1 cellular context compared by ENCODE assay signal in genomic region chr12:115094163-115094816, GRCh38.
TF ChIP-seq lines count a peak whose summit lies in the region.

No MANE protein-coding gene starts in this region.

TF ChIP-seq in HepG2, 621 proteins besides CTCF, POLR2A, EP300 and RAD21 (continued from another document and continues in another):
- TF ChIP-seq ZXDC (CRISPR knock-in tag; IDR thresholded peaks at IDR 0.05), result no peak
- TF ChIP-seq, protein P1, sequence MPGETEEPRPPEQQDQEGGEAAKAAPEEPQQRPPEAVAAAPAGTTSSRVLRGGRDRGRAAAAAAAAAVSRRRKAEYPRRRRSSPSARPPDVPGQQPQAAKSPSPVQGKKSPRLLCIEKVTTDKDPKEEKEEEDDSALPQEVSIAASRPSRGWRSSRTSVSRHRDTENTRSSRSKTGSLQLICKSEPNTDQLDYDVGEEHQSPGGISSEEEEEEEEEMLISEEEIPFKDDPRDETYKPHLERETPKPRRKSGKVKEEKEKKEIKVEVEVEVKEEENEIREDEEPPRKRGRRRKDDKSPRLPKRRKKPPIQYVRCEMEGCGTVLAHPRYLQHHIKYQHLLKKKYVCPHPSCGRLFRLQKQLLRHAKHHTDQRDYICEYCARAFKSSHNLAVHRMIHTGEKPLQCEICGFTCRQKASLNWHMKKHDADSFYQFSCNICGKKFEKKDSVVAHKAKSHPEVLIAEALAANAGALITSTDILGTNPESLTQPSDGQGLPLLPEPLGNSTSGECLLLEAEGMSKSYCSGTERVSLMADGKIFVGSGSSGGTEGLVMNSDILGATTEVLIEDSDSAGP (CRISPR knock-in tag; IDR thresholded peaks at IDR 0.05; ENCODE audit: borderline replicate concordance), result no peak
- TF ChIP-seq, protein P2, sequence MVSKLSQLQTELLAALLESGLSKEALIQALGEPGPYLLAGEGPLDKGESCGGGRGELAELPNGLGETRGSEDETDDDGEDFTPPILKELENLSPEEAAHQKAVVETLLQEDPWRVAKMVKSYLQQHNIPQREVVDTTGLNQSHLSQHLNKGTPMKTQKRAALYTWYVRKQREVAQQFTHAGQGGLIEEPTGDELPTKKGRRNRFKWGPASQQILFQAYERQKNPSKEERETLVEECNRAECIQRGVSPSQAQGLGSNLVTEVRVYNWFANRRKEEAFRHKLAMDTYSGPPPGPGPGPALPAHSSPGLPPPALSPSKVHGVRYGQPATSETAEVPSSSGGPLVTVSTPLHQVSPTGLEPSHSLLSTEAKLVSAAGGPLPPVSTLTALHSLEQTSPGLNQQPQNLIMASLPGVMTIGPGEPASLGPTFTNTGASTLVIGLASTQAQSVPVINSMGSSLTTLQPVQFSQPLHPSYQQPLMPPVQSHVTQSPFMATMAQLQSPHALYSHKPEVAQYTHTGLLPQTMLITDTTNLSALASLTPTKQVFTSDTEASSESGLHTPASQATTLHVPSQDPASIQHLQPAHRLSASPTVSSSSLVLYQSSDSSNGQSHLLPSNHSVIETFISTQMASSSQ (IDR thresholded peaks at IDR 0.05; ENCODE audit: low read depth), result 0 out of 2 replicates have a peak, but pooled peaks have one; percentile 18
- TF ChIP-seq, protein P2 (CRISPR knock-in tag; IDR thresholded peaks at IDR 0.05; ENCODE audit: borderline replicate concordance), result peak; percentile 71; the same call in 1 of the 2 replicates
- peak; percentile 55; the same call in 1 of the 2 replicates for TF ChIP-seq ZNF501 (CRISPR knock-in tag; IDR thresholded peaks at IDR 0.05)
- TF ChIP-seq FOXK1 (CRISPR knock-in tag; IDR thresholded peaks at IDR 0.05; ENCODE audit: borderline replicate concordance, low read depth), result 0 out of 2 replicates have a peak, but pooled peaks have one; percentile 28
- TF ChIP-seq ARID2 (CRISPR knock-in tag; IDR thresholded peaks at IDR 0.05; ENCODE audit: borderline replicate concordance), result no peak
- TF ChIP-seq, protein P3, sequence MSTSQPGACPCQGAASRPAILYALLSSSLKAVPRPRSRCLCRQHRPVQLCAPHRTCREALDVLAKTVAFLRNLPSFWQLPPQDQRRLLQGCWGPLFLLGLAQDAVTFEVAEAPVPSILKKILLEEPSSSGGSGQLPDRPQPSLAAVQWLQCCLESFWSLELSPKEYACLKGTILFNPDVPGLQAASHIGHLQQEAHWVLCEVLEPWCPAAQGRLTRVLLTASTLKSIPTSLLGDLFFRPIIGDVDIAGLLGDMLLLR (CRISPR knock-in tag; IDR thresholded peaks at IDR 0.05), result no peak
- no peak for TF ChIP-seq ZFP62 (CRISPR knock-in tag; IDR thresholded peaks at IDR 0.05)
- TF ChIP-seq TFDP2 (CRISPR knock-in tag; IDR thresholded peaks at IDR 0.05), result no peak
- TF ChIP-seq MYC (CRISPR knock-in tag; IDR thresholded peaks at IDR 0.05; ENCODE audit: borderline replicate concordance), result no peak
- TF ChIP-seq DNMT1 (CRISPR knock-in tag; IDR thresholded peaks at IDR 0.05), result no peak
- no peak for TF ChIP-seq HNRNPUL1 (IDR thresholded peaks at IDR 0.05; ENCODE audit: low read depth, low read length)
- no peak for TF ChIP-seq LCORL (IDR thresholded peaks at IDR 0.05)
- TF ChIP-seq LCORL (CRISPR knock-in tag; IDR thresholded peaks at IDR 0.05), result 0 out of 2 replicates have a peak, but pooled peaks have one; percentile 34
- no peak for TF ChIP-seq SMAD1 (CRISPR knock-in tag; IDR thresholded peaks at IDR 0.05; ENCODE audit: borderline replicate concordance, low read depth)
- TF ChIP-seq GZF1 (CRISPR knock-in tag; IDR thresholded peaks at IDR 0.05), result no peak
- TF ChIP-seq SNRNP70 (IDR thresholded peaks at IDR 0.05; ENCODE audit: low read depth, low read length), result no peak
- TF ChIP-seq KAT2B (IDR thresholded peaks at IDR 0.05; ENCODE audit: borderline replicate concordance, low read depth, low read length), result no peak
- 0 out of 2 replicates have a peak, but pooled peaks have one; percentile 2 for TF ChIP-seq CREB1 (IDR thresholded peaks at IDR 0.05)
- TF ChIP-seq CREB1 (CRISPR knock-in tag; IDR thresholded peaks at IDR 0.05), result peak; percentile 86
- 0 out of 2 replicates have a peak, but pooled peaks have one; percentile 7 for TF ChIP-seq HNF4G (IDR thresholded peaks at IDR 0.05; ENCODE audit: borderline replicate concordance, low read depth, low read length)
- TF ChIP-seq HNF4G (CRISPR knock-in tag; IDR thresholded peaks at IDR 0.05; ENCODE audit: borderline replicate concordance, low read depth), result peak; percentile 38; the same call in 1 of the 2 replicates
- TF ChIP-seq NCOA5 (CRISPR knock-in tag; IDR thresholded peaks at IDR 0.05), result no peak
- TF ChIP-seq HNRNPLL (IDR thresholded peaks at IDR 0.05; ENCODE audit: low read depth, low read length, poor library complexity, severe bottlenecking), result no peak
- no peak for TF ChIP-seq CAMTA2 (CRISPR knock-in tag; IDR thresholded peaks at IDR 0.05; ENCODE audit: borderline replicate concordance)
- no peak for TF ChIP-seq ZSCAN21 (CRISPR knock-in tag; IDR thresholded peaks at IDR 0.05; ENCODE audit: borderline replicate concordance)
- TF ChIP-seq ADNP (CRISPR knock-in tag; IDR thresholded peaks at IDR 0.05), result no peak
- TF ChIP-seq ZNF180 (CRISPR knock-in tag; IDR thresholded peaks at IDR 0.05; ENCODE audit: borderline replicate concordance, low read depth), result no peak
- TF ChIP-seq FOXC1 (CRISPR knock-in tag; IDR thresholded peaks at IDR 0.05; ENCODE audit: borderline replicate concordance), result peak; percentile 52; the same call in 1 of the 2 replicates
- TF ChIP-seq IRF2 (CRISPR knock-in tag; IDR thresholded peaks at IDR 0.05), result no peak
- no peak for TF ChIP-seq MYNN (CRISPR knock-in tag; IDR thresholded peaks at IDR 0.05; ENCODE audit: low read depth)
- TF ChIP-seq PHF21A (CRISPR knock-in tag; IDR thresholded peaks at IDR 0.05), result peak; percentile 66
- no peak for TF ChIP-seq REST (IDR thresholded peaks at IDR 0.05; ENCODE audit: borderline replicate concordance in 1 of 2, low read depth in 1 of 2, low read length in 2 of 2)
- TF ChIP-seq ZNF737 (CRISPR knock-in tag; IDR thresholded peaks at IDR 0.05; ENCODE audit: borderline replicate concordance), result no peak
- TF ChIP-seq ZNF75D (CRISPR knock-in tag; IDR thresholded peaks at IDR 0.05; ENCODE audit: borderline replicate concordance), result no peak
- no peak for TF ChIP-seq RARG (CRISPR knock-in tag; IDR thresholded peaks at IDR 0.05; ENCODE audit: low read depth)
- TF ChIP-seq ZNF33B (CRISPR knock-in tag; IDR thresholded peaks at IDR 0.05), result no peak
- no peak for TF ChIP-seq ZNF275 (CRISPR knock-in tag; IDR thresholded peaks at IDR 0.05; ENCODE audit: borderline replicate concordance)
- peak; percentile 78; the same call in 1 of the 2 replicates for TF ChIP-seq MEIS1 (CRISPR knock-in tag; IDR thresholded peaks at IDR 0.05; ENCODE audit: borderline replicate concordance)
- no peak for TF ChIP-seq RFX5 (IDR thresholded peaks at IDR 0.05; ENCODE audit: low read depth, low read length)
- TF ChIP-seq NFE2L2 (IDR thresholded peaks at IDR 0.05; ENCODE audit: low read length), result no peak
- TF ChIP-seq ZNF644 (CRISPR knock-in tag; IDR thresholded peaks at IDR 0.05; ENCODE audit: low read depth), result no peak
- TF ChIP-seq ZNF3 (CRISPR knock-in tag; IDR thresholded peaks at IDR 0.05), result no peak
- no peak for TF ChIP-seq TMF1 (CRISPR knock-in tag; IDR thresholded peaks at IDR 0.05; ENCODE audit: low read depth)
- TF ChIP-seq, protein P4, sequence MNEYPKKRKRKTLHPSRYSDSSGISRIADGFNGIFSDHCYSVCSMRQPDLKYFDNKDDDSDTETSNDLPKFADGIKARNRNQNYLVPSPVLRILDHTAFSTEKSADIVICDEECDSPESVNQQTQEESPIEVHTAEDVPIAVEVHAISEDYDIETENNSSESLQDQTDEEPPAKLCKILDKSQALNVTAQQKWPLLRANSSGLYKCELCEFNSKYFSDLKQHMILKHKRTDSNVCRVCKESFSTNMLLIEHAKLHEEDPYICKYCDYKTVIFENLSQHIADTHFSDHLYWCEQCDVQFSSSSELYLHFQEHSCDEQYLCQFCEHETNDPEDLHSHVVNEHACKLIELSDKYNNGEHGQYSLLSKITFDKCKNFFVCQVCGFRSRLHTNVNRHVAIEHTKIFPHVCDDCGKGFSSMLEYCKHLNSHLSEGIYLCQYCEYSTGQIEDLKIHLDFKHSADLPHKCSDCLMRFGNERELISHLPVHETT (CRISPR knock-in tag; conservative IDR thresholded peaks at IDR 0.05), result no peak
- peak; percentile 57; the same call in 1 of the 2 replicates for TF ChIP-seq ATF1 (CRISPR knock-in tag; IDR thresholded peaks at IDR 0.05)
- peak; percentile 77 for TF ChIP-seq PITX1 (CRISPR knock-in tag; IDR thresholded peaks at IDR 0.05)
- TF ChIP-seq HHEX (CRISPR knock-in tag; IDR thresholded peaks at IDR 0.05), result peak; percentile 46; the same call in 1 of the 2 replicates
- no peak for TF ChIP-seq ZFP36L2 (CRISPR knock-in tag; IDR thresholded peaks at IDR 0.05)
- no peak for TF ChIP-seq MXD3 (CRISPR knock-in tag; IDR thresholded peaks at IDR 0.05)
- TF ChIP-seq ZNF30 (CRISPR knock-in tag; IDR thresholded peaks at IDR 0.05), result no peak
- no peak for TF ChIP-seq ZBTB20 (CRISPR knock-in tag; IDR thresholded peaks at IDR 0.05; ENCODE audit: borderline replicate concordance, low read depth)
- no peak for TF ChIP-seq SRSF4 (IDR thresholded peaks at IDR 0.05; ENCODE audit: low read depth, low read length, poor library complexity, severe bottlenecking)
